8 cellular contexts compared by ENCODE assay signal in genomic region chr6:157800420-157801237, GRCh38. TPM values are rescaled to one million over a fixed set of nuclear protein-coding genes. Genes with fewer than 3 reads are reported as not detected.
DNase-seq lines count a peak whose midpoint lies in the region; ATAC-seq and FAIRE-seq lines count a peak whose summit lies in the region.

No MANE protein-coding gene starts in this region.

- POLR2A ChIA-PET in activated CD4-positive, alpha-beta T cell treated with anti-CD3 and anti-CD28 coated beads for 36 hours (lab: Charles Lee): interaction anchor here (0.6 to 1.7 kb wide), 5 partner anchors 36 to 257 kb away, joined by 3 to 6 read pairs (median 3); no protein-coding TSS in a partner anchor

- H3K27me3 Mint-ChIP-seq in activated CD4-positive, alpha-beta T cell treated with anti-CD3 and anti-CD28 coated beads for 36 hours: peaks cover 5% of the 10 kb centered on the region

- peaks cover 62% of the 10 kb centered on the region for H3K4me1 Mint-ChIP-seq in activated CD4-positive, alpha-beta T cell treated with anti-CD3 and anti-CD28 coated beads for 36 hours

- H3K4me3 Mint-ChIP-seq in activated CD4-positive, alpha-beta T cell treated with anti-CD3 and anti-CD28 coated beads for 36 hours: peak overlapping the region; percentile 41

- no peak for FAIRE-seq in frontal cortex (lab: Jason Lieb, UNC)

- H3K36me3 Mint-ChIP-seq in activated CD4-positive, alpha-beta T cell treated with anti-CD3 and anti-CD28 coated beads for 36 hours (ENCODE audit: low read depth): peaks cover 7% of the 10 kb centered on the region

- ATAC-seq in activated CD4-positive, alpha-beta T cell treated with anti-CD3 and anti-CD28 coated beads for 36 hours: peak; percentile 89
- ATAC-seq in HG03025 (IDR thresholded peaks at IDR 0.05; ENCODE audit: low FRiP score, unreplicated experiment): peak; percentile 91

- peak overlapping the region; percentile 72 for H3K27ac Mint-ChIP-seq in activated CD4-positive, alpha-beta T cell treated with anti-CD3 and anti-CD28 coated beads for 36 hours

- peak; percentile 70 for DNase-seq in activated CD4-positive, alpha-beta T cell treated with anti-CD3 and anti-CD28 coated beads for 36 hours
- no peak for DNase-seq in activated CD4-positive, alpha-beta T cell treated with anti-CD3 and anti-CD28 coated beads for 1 hour
- DNase-seq in activated CD4-positive, alpha-beta T cell treated with anti-CD3 and anti-CD28 coated beads, Interleukin-2, amount 50 U/mL, for 24 hours (ENCODE audit: low read depth in 1 of 2, low spot score in 1 of 2): peak; percentile 11 to 58
- DNase-seq in stimulated activated CD4-positive, alpha-beta T cell treated with anti-CD3 and anti-CD28 coated beads, Interleukin-2, amount 100 ng/mL, for 24 hours: peak; percentile 31 to 53
- DNase-seq in frontal cortex (ENCODE audit: low spot score in 2 of 2) (no peak), NCI-H2171 (lab: John Stamatoyannopoulos, UW) (no peak), NCI-H2171 treated with DMSO at 0.1 percent for 48 hours (lab: John Stamatoyannopoulos, UW) (no peak)

- CTCF ChIA-PET in activated CD4-positive, alpha-beta T cell treated with anti-CD3 and anti-CD28 coated beads for 36 hours (lab: Charles Lee): interaction anchor here (0.7 to 3.7 kb wide), 12 partner anchors 9 to 77 kb away, joined by 3 to 20 read pairs (median 3); no protein-coding TSS in a partner anchor

- intact Hi-C loops in activated CD4-positive, alpha-beta T cell treated with anti-CD3 and anti-CD28 coated beads for 36 hours (cut with DNase I, micrococcal nuclease): loop anchor here (1.0 to 2.0 kb wide), 3 partner anchors 24 to 36 kb away; no protein-coding TSS in a partner anchor

- H3K9me3 Mint-ChIP-seq in activated CD4-positive, alpha-beta T cell treated with anti-CD3 and anti-CD28 coated beads for 36 hours (ENCODE audit: low read depth): peaks cover 17% of the 10 kb centered on the region

RNA-seq across cellular contexts. Expression of gene SNX9, which starts 22.4 kb away (rescaled TPM):
- total RNA-seq in activated CD4-positive, alpha-beta T cell treated with anti-CD3 and anti-CD28 coated beads for 36 hours: 10 to 100 TPM; 39.4 to 43.3 TPM
- total RNA-seq in frontal cortex: 14.7 TPM

Comparison
In these comparisons a context has a peak if more than half of its experiments do, and no peak if none do; other contexts are left out.
1. DNase-seq: peak in activated CD4-positive, alpha-beta T cell treated with anti-CD3 and anti-CD28 coated beads for 36 hours (single experiment), activated CD4-positive, alpha-beta T cell treated with anti-CD3 and anti-CD28 coated beads, Interleukin-2, amount 50 U/mL, for 24 hours (2 of 2) and stimulated activated CD4-positive, alpha-beta T cell treated with anti-CD3 and anti-CD28 coated beads, Interleukin-2, amount 100 ng/mL, for 24 hours (2 of 2); none in activated CD4-positive, alpha-beta T cell treated with anti-CD3 and anti-CD28 coated beads for 1 hour (single experiment), frontal cortex (0 of 2), NCI-H2171 (single experiment) and NCI-H2171 treated with DMSO at 0.1 percent for 48 hours (single experiment).